ENCODE assay signal across 15 cellular contexts in the genomic region with DNA sequence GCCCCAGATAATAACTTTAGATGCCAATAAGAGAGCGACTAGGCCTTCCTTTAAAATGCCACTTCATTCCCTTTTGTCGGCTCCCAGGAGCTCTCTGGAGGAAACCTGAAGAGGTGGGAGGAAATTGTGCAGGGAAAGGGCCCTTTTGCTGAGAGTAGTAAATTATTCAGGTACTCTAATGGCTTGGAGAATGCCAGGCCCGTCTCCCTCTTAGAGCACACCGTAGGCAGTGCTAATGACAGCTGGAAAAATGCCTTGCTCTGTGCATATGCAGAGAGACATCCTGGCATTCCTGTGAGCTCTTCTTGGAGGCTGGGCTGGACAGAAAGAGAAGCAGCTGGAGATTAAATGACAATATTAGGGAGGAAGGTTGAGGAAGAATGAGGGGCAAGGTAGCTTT.
DNase-seq lines count a peak whose midpoint lies in the region; ATAC-seq, FAIRE-seq and TF ChIP-seq lines count a peak whose summit lies in the region.
"Had no signal": no experiment of that assay in that cellular context is flagged by ENCODE, and none has a peak within 500 bp of the region (broad histone marks: within the 10 kb centered on the region; RNA-seq: fewer than 3 reads in every experiment).

No MANE protein-coding gene starts in this region.

- TF ChIP-seq CTCF in GM23338 (conservative IDR thresholded peaks at IDR 0.05; ENCODE audit: low read depth in 2 of 2) (no peak), H1 (IDR thresholded peaks at IDR 0.05; ENCODE audit: control extremely low read depth in 1 of 3, insufficient read depth in 1 of 3, low read depth in 1 of 3, low read length in 3 of 3) (no peak), neural progenitor cell (IDR thresholded peaks at IDR 0.05) (no peak), BE2C (IDR thresholded peaks at IDR 0.05; ENCODE audit: low read depth, low read length) (no peak), natural killer cell (IDR thresholded peaks at IDR 0.05) (no peak)

- ATAC-seq in GM23338 (peak; percentile 81), natural killer cell (no peak)
- ATAC-seq: PC-3 had no signal

- H3F3A ChIP-seq in GM23338 (replicated peaks; ENCODE audit: low read depth) = no peaks in the 10 kb centered on the region
- H3F3A ChIP-seq in neural progenitor cell (ENCODE audit: low read depth) = no peaks in the 10 kb centered on the region

- H3K27ac Mint-ChIP-seq in GM23338 (no peak overlapping the region), neural progenitor cell (no peak overlapping the region), natural killer cell (no peak overlapping the region)
- H3K27ac Mint-ChIP-seq: CD4-positive, alpha-beta T cell had no signal

- no peak overlapping the region for H4K5ac ChIP-seq in H1 (ENCODE audit: insufficient read length, low read depth, low read length)

- H3K4me3 ChIP-seq in GM23338 (no peak overlapping the region), H1 (ENCODE audit: extremely low read depth in 1 of 4, insufficient read depth in 2 of 4, low read depth in 3 of 4, low read length in 4 of 4) (no peak overlapping the region), neural progenitor cell (no peak overlapping the region), BE2C (ENCODE audit: low read depth, low read length) (no peak overlapping the region)
- H3K4me3 ChIP-seq: HAP-1 had no signal

- H3K9me3 ChIP-seq in H1 (ENCODE audit: insufficient read depth in 2 of 2, low read depth in 1 of 2, low read length in 1 of 2) (no peaks in the 10 kb centered on the region), neural progenitor cell (ENCODE audit: low read depth) (no peaks in the 10 kb centered on the region), BE2C (no peaks in the 10 kb centered on the region)
- H3K9me3 ChIP-seq: HAP-1 had no signal

- H3K27ac ChIP-seq in GM23338 (ENCODE audit: low read depth) (no peak overlapping the region), H1 (ENCODE audit: low read depth, low read length) (no peak overlapping the region), neural progenitor cell (no peak overlapping the region)

- H3K36me3 ChIP-seq in GM23338 (ENCODE audit: insufficient read depth) (no peaks in the 10 kb centered on the region), H1 (ENCODE audit: control insufficient read depth in 2 of 4, insufficient read depth in 4 of 4, low read length in 3 of 4) (no peaks in the 10 kb centered on the region), neural progenitor cell (no peaks in the 10 kb centered on the region), BE2C (no peaks in the 10 kb centered on the region)
- H3K36me3 ChIP-seq: HAP-1 had no signal

- H3K27me3 ChIP-seq in GM23338 (ENCODE audit: insufficient read depth) (no peaks in the 10 kb centered on the region), H1 (replicated peaks in 1 of 4; ENCODE audit: control insufficient read depth in 3 of 4, extremely low read depth in 1 of 4, insufficient read depth in 3 of 4, low read length in 3 of 4) (no peaks in the 10 kb centered on the region), neural progenitor cell (no peaks in the 10 kb centered on the region), BE2C (no peaks in the 10 kb centered on the region)

- no peak overlapping the region for H4K91ac ChIP-seq in H1 (replicated peaks; ENCODE audit: insufficient read length, low read length)

- 80% methylated on average over 4 of the region's 4 CpGs; no CpG with 5 or more reads in 1 of the 2 experiments for WGBS in H1 (ENCODE audit: extremely low coverage in 1 of 2, insufficient coverage in 1 of 2, insufficient read length in 1 of 2, insufficient replicate concordance in 2 of 2, low coverage in 1 of 2, low lambda C conversion rate in 2 of 2, missing lambda C conversion rate in 1 of 2), 2 experiments

- no peak for TF ChIP-seq POLR2A in H1 (IDR thresholded peaks at IDR 0.05; ENCODE audit: control extremely low read depth in 1 of 2, low read depth in 2 of 2, low read length in 2 of 2)

- no peak overlapping the region for H3K23ac ChIP-seq in H1 (ENCODE audit: insufficient read length)

- H3K36me3 Mint-ChIP-seq in GM23338 (ENCODE audit: low read depth) (no peaks in the 10 kb centered on the region), neural progenitor cell (no peaks in the 10 kb centered on the region), natural killer cell (no peaks in the 10 kb centered on the region)

- H3K4me1 Mint-ChIP-seq in GM23338 = peaks cover 14% of the 10 kb centered on the region
- no peaks in the 10 kb centered on the region for H3K4me1 Mint-ChIP-seq in neural progenitor cell
- H3K4me1 Mint-ChIP-seq in natural killer cell = no peaks in the 10 kb centered on the region

- no peaks in the 10 kb centered on the region for H3K79me1 ChIP-seq in H1 (ENCODE audit: low read depth, low read length)

- H3K79me2 ChIP-seq in GM23338 (replicated peaks; ENCODE audit: insufficient read depth) (no peaks in the 10 kb centered on the region), H1 (ENCODE audit: control insufficient read depth in 1 of 2, insufficient read depth in 2 of 2, low read length in 2 of 2) (no peaks in the 10 kb centered on the region), neural progenitor cell (ENCODE audit: low read depth) (no peaks in the 10 kb centered on the region)

- intact Hi-C loops in cardiac septum (cut with DNase I) (no loop called here), natural killer cell (cut with micrococcal nuclease) (no loop called here)

- H3K9me3 Mint-ChIP-seq in GM23338 (no peaks in the 10 kb centered on the region), neural progenitor cell (no peaks in the 10 kb centered on the region), natural killer cell (no peaks in the 10 kb centered on the region)
- H3K9me3 Mint-ChIP-seq: CD4-positive, alpha-beta T cell had no signal

- peak; percentile 40 for DNase-seq in GM23338 (ENCODE audit: low spot score)
- peak; percentile 33 for DNase-seq in NCI-H2227 (lab: John Stamatoyannopoulos, UW; ENCODE audit: unreplicated experiment)
- no peak for DNase-seq in H1 (ENCODE audit: low read depth in 1 of 2, low spot score in 2 of 2)
- peak; percentile 10 for DNase-seq in neural progenitor cell (ENCODE audit: low spot score)
- DNase-seq in BE2C = no peak
- no peak for DNase-seq in cardiac septum (ENCODE audit: low spot score)
- DNase-seq in natural killer cell = no peak
- DNase-seq: ACHN; CD4-positive, alpha-beta T cell; KBM-7; NCI-H1048; NCI-H146; NCI-H524 treated with DMSO at 0.1 percent for 48 hours; PC-3 had no signal

- H3K27me3 Mint-ChIP-seq in GM23338 (ENCODE audit: insufficient read depth, low read depth, poor library complexity) (peaks cover 5% of the 10 kb centered on the region), neural progenitor cell (ENCODE audit: insufficient read depth, low read depth) (peaks cover 7% of the 10 kb centered on the region), natural killer cell (ENCODE audit: low read depth in 2 of 2) (peaks cover 24 to 35% of the 10 kb centered on the region in 2 donors)

- POLR2A ChIA-PET in H1 (lab: Charles Lee; ENCODE audit: partially characterized antibody) = no interaction called here

- no peak overlapping the region for H4K8ac ChIP-seq in H1 (ENCODE audit: extremely low read depth, insufficient read depth, low read length)

- H2BK12ac ChIP-seq in H1 (ENCODE audit: low read depth, low read length) = no peak overlapping the region

- H3K14ac ChIP-seq in H1 (ENCODE audit: insufficient read length) = no peak overlapping the region

- no peaks in the 10 kb centered on the region for H4K20me1 ChIP-seq in GM23338 (replicated peaks; ENCODE audit: insufficient read depth)
- no peaks in the 10 kb centered on the region for H4K20me1 ChIP-seq in H1 (replicated peaks in 1 of 2; ENCODE audit: control insufficient read depth in 1 of 2, insufficient read depth in 2 of 2, low read length in 2 of 2)
- no peaks in the 10 kb centered on the region for H4K20me1 ChIP-seq in neural progenitor cell (ENCODE audit: low read depth)

- no peaks in the 10 kb centered on the region; the same call in 1 of the 2 replicates for H3K23me2 ChIP-seq in H1 (ENCODE audit: low read depth, low read length)

- no peaks in the 10 kb centered on the region for H3K9me2 ChIP-seq in GM23338 (ENCODE audit: insufficient read depth)

- CTCF ChIA-PET in H1 (lab: Charles Lee; ENCODE audit: partially characterized antibody) = interaction anchor here (1.0 to 1.7 kb wide), 5 partner anchors 10 to 315 kb away, joined by 3 to 5 read pairs (median 3); no protein-coding TSS in a partner anchor

- H3K9ac ChIP-seq in H1 (replicated peaks in 1 of 4; ENCODE audit: extremely low read depth in 1 of 4, low read depth in 3 of 4, low read length in 3 of 4) (no peak overlapping the region), neural progenitor cell (no peak overlapping the region)

- no peak overlapping the region for H3K4ac ChIP-seq in H1 (replicated peaks; ENCODE audit: insufficient read length, low read depth, low read length)

- no peak for TF ChIP-seq EP300 in H1 (IDR thresholded peaks at IDR 0.05; ENCODE audit: borderline replicate concordance in 1 of 2, low read depth in 2 of 2, low read length in 2 of 2)

- no peak overlapping the region for H3K4me3 Mint-ChIP-seq in GM23338
- no peak overlapping the region for H3K4me3 Mint-ChIP-seq in neural progenitor cell
- no peak overlapping the region for H3K4me3 Mint-ChIP-seq in natural killer cell
- H3K4me3 Mint-ChIP-seq: CD4-positive, alpha-beta T cell had no signal

- H3K56ac ChIP-seq in H1 (replicated peaks; ENCODE audit: insufficient read length, low read depth, low read length) = no peak overlapping the region

- peak; percentile 45 for FAIRE-seq in H1 (lab: Jason Lieb, UNC)

- H2AFZ ChIP-seq in GM23338 = peak overlapping the region; percentile 45; the same call in 1 of the 2 replicates
- H2AFZ ChIP-seq in H1 (ENCODE audit: low read length) = no peak overlapping the region
- peak overlapping the region; percentile 63 for H2AFZ ChIP-seq in neural progenitor cell (replicated peaks)

- H2BK20ac ChIP-seq in H1 (ENCODE audit: low read length) = no peak overlapping the region

- H2BK120ac ChIP-seq in H1 (replicated peaks; ENCODE audit: low read depth, low read length) = no peak overlapping the region

- no peak overlapping the region for H3K18ac ChIP-seq in H1 (ENCODE audit: extremely low read depth, low read length)

- H2BK15ac ChIP-seq in H1 (ENCODE audit: low read length) = no peak overlapping the region

- H3K4me2 ChIP-seq in GM23338 = no peak overlapping the region
- no peak overlapping the region for H3K4me2 ChIP-seq in H1 (ENCODE audit: insufficient read depth in 1 of 2, low read depth in 2 of 2, low read length in 2 of 2)
- no peak overlapping the region for H3K4me2 ChIP-seq in neural progenitor cell

- H2AK5ac ChIP-seq in H1 (ENCODE audit: low read depth, low read length) = no peak overlapping the region

- TF ChIP-seq RAD21 in H1 (IDR thresholded peaks at IDR 0.05 in 1 of 2, conservative IDR thresholded peaks at IDR 0.05 in 1 of 2; ENCODE audit: low read depth in 2 of 2, low read length in 2 of 2) = no peak

- H3K4me1 ChIP-seq in GM23338 (ENCODE audit: insufficient read depth) (0 out of 2 replicates have a peak, but pooled peaks cover 7% of the 10 kb centered on the region), H1 (replicated peaks in 1 of 4; ENCODE audit: control insufficient read depth in 3 of 4, insufficient read depth in 4 of 4, low read length in 3 of 4) (peaks cover 0 to 4% (median 1%) of the 10 kb centered on the region in 4 experiments; a peak in 3 of 7 replicates), neural progenitor cell (peaks cover 7% of the 10 kb centered on the region), BE2C (no peaks in the 10 kb centered on the region; the same call in 1 of the 2 replicates)
- H3K4me1 ChIP-seq: HAP-1 had no signal

- H2BK5ac ChIP-seq in H1 (ENCODE audit: low read depth, low read length) = no peak overlapping the region

Comparison
In these comparisons a context has a peak if more than half of its experiments do, and no peak if none do; other contexts are left out.
1. DNase-seq: peak in GM23338 (single experiment), NCI-H2227 (single experiment) and neural progenitor cell (single experiment); none in H1 (0 of 2), BE2C (single experiment), cardiac septum (single experiment) and natural killer cell (single experiment).